In genomic region chr13:48221301-48222190, GRCh38 we compare ENCODE assay signal across 10 cellular contexts. TPM values are rescaled to one million over a fixed set of nuclear protein-coding genes. Genes with fewer than 3 reads are reported as not detected.
A peak's percentile ranks its signal among the peaks of the same experiment; 100 is the strongest.
DNase-seq lines count a peak whose midpoint lies in the region; ATAC-seq and TF ChIP-seq lines count a peak whose summit lies in the region.
"Had no signal": no experiment of that assay in that cellular context is flagged by ENCODE, and none has a peak within 500 bp of the region (broad histone marks: within the 10 kb centered on the region; RNA-seq: fewer than 3 reads in every experiment).

No MANE protein-coding gene starts in this region.

- no peaks in the 10 kb centered on the region for H3K27me3 ChIP-seq in dorsolateral prefrontal cortex

- ATAC-seq in natural killer cell (peak; percentile 41 to 62 (median 59)), HG03045 (IDR thresholded peaks at IDR 0.05; ENCODE audit: unreplicated experiment) (no peak), HG03175 (IDR thresholded peaks at IDR 0.05; ENCODE audit: unreplicated experiment) (no peak)

- DNase-seq in CD14-positive monocyte (ENCODE audit: low spot score) (no peak), NOMO-1 treated with DMSO at 0.1 percent for 48 hours (lab: John Stamatoyannopoulos, UW; ENCODE audit: unreplicated experiment) (peak; percentile 52), dorsolateral prefrontal cortex (no peak), natural killer cell (no peak), HPDE6-E6E7 (ENCODE audit: extremely low spot score) (no peak)
- DNase-seq in stimulated activated CD4-positive, alpha-beta T cell treated with anti-CD3 and anti-CD28 coated beads, Interleukin-12 subunit alpha, Interleukin-12 subunit beta, amount 100 ng/mL, for 4 hours, result no peak

- no peak for TF ChIP-seq CTCF in CD14-positive monocyte (IDR thresholded peaks at IDR 0.05)
- TF ChIP-seq CTCF in dorsolateral prefrontal cortex (IDR thresholded peaks at IDR 0.05 in 54 of 56, conservative IDR thresholded peaks at IDR 0.05 in 2 of 56; ENCODE audit: low read depth in 1 of 56, partially characterized antibody in 56 of 56), result no peak
- no peak for TF ChIP-seq CTCF in natural killer cell (IDR thresholded peaks at IDR 0.05)

- H3K36me3 Mint-ChIP-seq in CD14-positive monocyte (peaks cover 3% of the 10 kb centered on the region in 2 donors), natural killer cell (no peaks in the 10 kb centered on the region)
- H3K36me3 Mint-ChIP-seq: brain had no signal

- peak overlapping the region in 21 of 59 donors; percentile 1 to 51 (median 30) for H3K4me3 ChIP-seq in dorsolateral prefrontal cortex
- H3K4me3 ChIP-seq: SK-N-MC had no signal

- peaks cover 0 to 3% (median 3%) of the 10 kb centered on the region in 3 donors for H3K27me3 Mint-ChIP-seq in CD14-positive monocyte (ENCODE audit: low read depth in 3 of 3)
- no peaks in the 10 kb centered on the region for H3K27me3 Mint-ChIP-seq in natural killer cell (ENCODE audit: low read depth in 2 of 2)

- H3K4me1 Mint-ChIP-seq in CD14-positive monocyte (peaks cover 42% of the 10 kb centered on the region), natural killer cell (peaks cover 30 to 37% of the 10 kb centered on the region in 2 donors)
- H3K4me1 Mint-ChIP-seq: brain had no signal

- peak overlapping the region; percentile 94 to 97 (median 96) for H3K27ac Mint-ChIP-seq in CD14-positive monocyte
- peak overlapping the region; percentile 73 to 88 for H3K27ac Mint-ChIP-seq in natural killer cell
- H3K27ac Mint-ChIP-seq: brain had no signal

- intact Hi-C loops in CD14-positive monocyte (cut with micrococcal nuclease) (loop anchor here in 1 of 2 donors (5.0 kb wide), 1 partner anchor 79 kb away; no protein-coding TSS in a partner anchor), dorsolateral prefrontal cortex (cut with DNase I) (no loop called here), natural killer cell (cut with micrococcal nuclease) (no loop called here)

- H3K4me3 Mint-ChIP-seq in CD14-positive monocyte, result peak overlapping the region; percentile 32 to 91
- peak overlapping the region; percentile 81 for H3K4me3 Mint-ChIP-seq in natural killer cell
- H3K4me3 Mint-ChIP-seq: brain had no signal

- H3K9me3 Mint-ChIP-seq in CD14-positive monocyte (peaks cover 9 to 16% (median 15%) of the 10 kb centered on the region in 7 donors), natural killer cell (no peaks in the 10 kb centered on the region)

- H3K27ac ChIP-seq in dorsolateral prefrontal cortex, result peak overlapping the region in 47 of 59 donors; percentile 0 to 79 (median 47)
- H3K27ac ChIP-seq: SK-N-MC had no signal

RNA-seq across cellular contexts. Expression of gene ITM2B, which starts 11.5 kb away (rescaled TPM):
- polyA plus RNA-seq in CD14-positive monocyte, result 1,000 to 10,000 TPM; 1,502 to 1,657 TPM
- total RNA-seq in dorsolateral prefrontal cortex (100 to 1,000 TPM; 414 to 659 (median 555) TPM), natural killer cell (100 to 1,000 TPM; 305 to 387 (median 309) TPM)

Comparison
In these comparisons a context has a peak if more than half of its experiments do, and no peak if none do; other contexts are left out.
1. ATAC-seq: peak in natural killer cell (3 of 3); none in HG03045 (single experiment) and HG03175 (single experiment).